ENCODE assay signal across 14 cellular contexts in genomic region chr10:88490216-88490980, GRCh38.
"Had no signal": no experiment of that assay in that cellular context is flagged by ENCODE, and none has a peak within 500 bp of the region (broad histone marks: within the 10 kb centered on the region; RNA-seq: fewer than 3 reads in every experiment).

No MANE protein-coding gene starts in this region.

- H3K9me3 ChIP-seq: body of pancreas, gastrocnemius medialis, heart right ventricle, left lung had no signal

- H3K27ac ChIP-seq: body of pancreas, gastrocnemius medialis, heart right ventricle, left lung had no signal

- DNase-seq: activated CD4-positive, alpha-beta T cell treated with anti-CD3 and anti-CD28 coated beads, Interleukin-2, amount 50 U/mL, for 4 hours; activated naive CD4-positive, alpha-beta T cell treated with Interleukin-2 at 50 U/mL for 16 hours; amniotic stem cell; body of pancreas; central memory CD4-positive, alpha-beta T cell; cortex of kidney; effector memory CD4-positive, alpha-beta T cell; gastrocnemius medialis; heart right ventricle; islet precursor cell; left lung; stimulated activated CD4-positive, alpha-beta T cell treated with anti-CD3 and anti-CD28 coated beads, Interleukin-4, amount 100 ng/mL, for 24 hours; T-helper 17 cell had no signal

- ATAC-seq: activated CD4-positive, CD25-positive, alpha-beta regulatory T cell treated with anti-CD3 and anti-CD28 coated beads, Interleukin-2, amount 50 U/mL, for 24 hours; body of pancreas; gastrocnemius medialis; heart right ventricle; left lung; T-helper 17 cell had no signal

- H3K36me3 ChIP-seq: gastrocnemius medialis, heart right ventricle, left lung had no signal

- H3K4me3 ChIP-seq: body of pancreas, gastrocnemius medialis, heart right ventricle, left lung had no signal

- H3K4me1 ChIP-seq: body of pancreas, left lung had no signal

- H3K27me3 ChIP-seq: body of pancreas, gastrocnemius medialis, heart right ventricle, left lung had no signal
